Comparison of ENCODE assay signal across 1 cellular context in genomic region chr16:49809112-49809511, GRCh38.
TF ChIP-seq lines count a peak whose summit lies in the region.

No MANE protein-coding gene starts in this region.

TF ChIP-seq in H1, 55 proteins besides CTCF, POLR2A, EP300 and RAD21:
- no peak for TF ChIP-seq HDAC2 (IDR thresholded peaks at IDR 0.05; ENCODE audit: borderline replicate concordance in 1 of 2, low read depth in 2 of 2, low read length in 2 of 2)
- TF ChIP-seq SP1 (IDR thresholded peaks at IDR 0.05; ENCODE audit: low read depth, low read length) = no peak
TF ChIP-seq in H1: peak in this region for 0.
